8 cellular contexts compared by ENCODE assay signal in genomic region chr19:1064661-1065605, GRCh38. TPM values are rescaled to one million over a fixed set of nuclear protein-coding genes. Genes with fewer than 3 reads are reported as not detected.
DNase-seq lines count a peak whose midpoint lies in the region; ATAC-seq and TF ChIP-seq lines count a peak whose summit lies in the region.

No MANE protein-coding gene starts in this region.

- ATAC-seq in CD8-positive, alpha-beta T cell: peak; percentile 20
- ATAC-seq in HG02610 (IDR thresholded peaks at IDR 0.05; ENCODE audit: unreplicated experiment) (peak; percentile 36), right cardiac atrium (peak; percentile 64 to 70), HG03025 (IDR thresholded peaks at IDR 0.05; ENCODE audit: low FRiP score, unreplicated experiment) (no peak)

- peaks cover 42% of the 10 kb centered on the region for H3K4me1 ChIP-seq in CD8-positive, alpha-beta T cell (ENCODE audit: insufficient read depth, low read length)
- H3K4me1 ChIP-seq in right cardiac atrium (ENCODE audit: control insufficient read depth, insufficient read depth, low read length): no peaks in the 10 kb centered on the region

- H3K36me3 ChIP-seq in CD8-positive, alpha-beta T cell (ENCODE audit: insufficient read depth, low read length): peaks cover 8% of the 10 kb centered on the region

- peaks cover 40% of the 10 kb centered on the region for H3K4me1 Mint-ChIP-seq in CD8-positive, alpha-beta T cell (ENCODE audit: low read depth)

- intact Hi-C loops in CD8-positive, alpha-beta T cell (cut with DNase I, micrococcal nuclease): loop anchor here (1.0 to 5.0 kb wide), 3 partner anchors 23 to 158 kb away; partner anchors contain the start of gene GPX4 (in 1 of the 2)
- intact Hi-C loops in right cardiac atrium (cut with DNase I): no loop called here

- H3K27me3 Mint-ChIP-seq in CD8-positive, alpha-beta T cell (ENCODE audit: low read depth): no peaks in the 10 kb centered on the region

- CTCF ChIA-PET in CD8-positive, alpha-beta T cell (lab: Charles Lee): interaction anchor here (0.6 to 5.0 kb wide), 18 partner anchors 9 to 179 kb away, joined by 3 to 148 read pairs (median 5); partner anchors contain the start of gene ABCA7

- no peaks in the 10 kb centered on the region for H3K9me3 ChIP-seq in CD8-positive, alpha-beta T cell (ENCODE audit: low read length)
- no peaks in the 10 kb centered on the region for H3K9me3 ChIP-seq in right cardiac atrium (ENCODE audit: control insufficient read depth, low read length)

- POLR2A ChIA-PET in CD8-positive, alpha-beta T cell (lab: Charles Lee): interaction anchor here (0.9 to 28.4 kb wide), 7 partner anchors 10 to 39 kb away, joined by 3 to 1023 read pairs (median 7); partner anchors contain the start of genes ABCA7, CNN2, RNU6-2 and TMEM259

- H3K4me3 ChIP-seq in CD8-positive, alpha-beta T cell (ENCODE audit: low read depth, low read length): peak overlapping the region; percentile 25
- H3K4me3 ChIP-seq in right cardiac atrium (ENCODE audit: low read length): no peak overlapping the region

- H3K36me3 Mint-ChIP-seq in CD8-positive, alpha-beta T cell: peaks cover 23% of the 10 kb centered on the region

- H3K27ac ChIP-seq in CD8-positive, alpha-beta T cell (ENCODE audit: low read depth, low read length): no peak overlapping the region
- no peak overlapping the region for H3K27ac ChIP-seq in right cardiac atrium (ENCODE audit: low read length)

- H3K4me3 Mint-ChIP-seq in CD8-positive, alpha-beta T cell: peak overlapping the region; percentile 61

- peak overlapping the region; percentile 93 for H3K27ac Mint-ChIP-seq in CD8-positive, alpha-beta T cell

- no peaks in the 10 kb centered on the region for H3K27me3 ChIP-seq in CD8-positive, alpha-beta T cell (ENCODE audit: insufficient read depth, low read length)
- no peaks in the 10 kb centered on the region for H3K27me3 ChIP-seq in right cardiac atrium (ENCODE audit: control insufficient read depth, insufficient read depth)

- DNase-seq in CD8-positive, alpha-beta T cell: peak; percentile 46 to 85 (median 72)
- peak; percentile 43 to 58 for DNase-seq in SW 1271 (lab: John Stamatoyannopoulos, UW)
- DNase-seq in amniotic epithelial cell (ENCODE audit: low read depth): peak; percentile 58
- peak; percentile 72 to 91 (median 88) for DNase-seq in right cardiac atrium
- DNase-seq in stimulated activated CD4-positive, alpha-beta T cell treated with anti-CD3 and anti-CD28 coated beads, Interleukin-12 subunit alpha, Interleukin-12 subunit beta, amount 100 ng/mL, for 24 hours (ENCODE audit: low read depth in 2 of 2): peak; percentile 58 to 69
- DNase-seq in mesenteric fat pad (ENCODE audit: low spot score): no peak

- 11% methylated on average over 60 of the region's 60 CpGs for WGBS in right cardiac atrium

- peak; percentile 81 for TF ChIP-seq CTCF in CD8-positive, alpha-beta T cell (IDR thresholded peaks at IDR 0.05)

- H3K9me3 Mint-ChIP-seq in CD8-positive, alpha-beta T cell: no peaks in the 10 kb centered on the region

RNA-seq across cellular contexts. Expression of gene ARHGAP45, which starts 2.0 kb away (rescaled TPM):
- total RNA-seq in CD8-positive, alpha-beta T cell: 100 to 1,000 TPM; 901 to 938 TPM
- 10 to 100 TPM in 1 of 4 donors, 1 to 10 TPM in 3; 7.7 to 10.4 (median 9.2) TPM for total RNA-seq in right cardiac atrium
- 5.9 TPM for polyA plus RNA-seq in right cardiac atrium
- total RNA-seq in mesenteric fat pad: 25.5 TPM

RNA-seq across cellular contexts. Expression of gene ABCA7, which starts 25.0 kb away (rescaled TPM):
- 10 to 100 TPM; 93.3 to 98.0 TPM for total RNA-seq in CD8-positive, alpha-beta T cell
- total RNA-seq in right cardiac atrium (10 to 100 TPM in 1 of 4 donors, 1 to 10 TPM in 3; 7.3 to 10.4 (median 8.7) TPM), mesenteric fat pad (19.9 TPM)
- 9.1 TPM for polyA plus RNA-seq in right cardiac atrium

RNA-seq across cellular contexts. Expression of gene POLR2E, which starts 30.2 kb away (rescaled TPM):
- 10 to 100 TPM; 75.3 to 76.2 TPM for total RNA-seq in CD8-positive, alpha-beta T cell
- total RNA-seq in right cardiac atrium: 100 to 1,000 TPM; 110 to 145 (median 131) TPM
- polyA plus RNA-seq in right cardiac atrium: 179 TPM
- 205 TPM for total RNA-seq in mesenteric fat pad

RNA-seq across cellular contexts. Expression of gene CNN2, which starts 38.5 kb away (rescaled TPM):
- total RNA-seq in CD8-positive, alpha-beta T cell: 100 to 1,000 TPM; 382 to 392 TPM
- total RNA-seq in right cardiac atrium: 10 to 100 TPM; 57.4 to 75.9 (median 63.8) TPM
- polyA plus RNA-seq in right cardiac atrium: 52.1 TPM
- 124 TPM for total RNA-seq in mesenteric fat pad

RNA-seq across cellular contexts. Expression of gene GPX4, which starts 38.9 kb away (rescaled TPM):
- total RNA-seq in CD8-positive, alpha-beta T cell: 100 to 1,000 TPM; 172 to 174 TPM
- total RNA-seq in right cardiac atrium: 100 to 1,000 TPM; 300 to 374 (median 359) TPM
- polyA plus RNA-seq in right cardiac atrium: 713 TPM
- 920 TPM for total RNA-seq in mesenteric fat pad

Comparison
In these comparisons a context has a peak if more than half of its experiments do, and no peak if none do; other contexts are left out.
1. RNA of gene ARHGAP45, which starts 2.0 kb away (total RNA-seq): 901 to 938 TPM in CD8-positive, alpha-beta T cell; 25.5 TPM in mesenteric fat pad (single experiment) and 7.7 to 10.4 TPM in right cardiac atrium; every median in the first group is over 10 times any median in the second.
2. intact Hi-C loops: an anchor here in CD8-positive, alpha-beta T cell (1.0 to 5.0 kb wide); none called in right cardiac atrium.